ENCODE assay signal across 15 cellular contexts in genomic region chr3:45979378-45979777, GRCh38. TPM values are rescaled to one million over a fixed set of nuclear protein-coding genes. Genes with fewer than 3 reads are reported as not detected.
A peak's percentile ranks its signal among the peaks of the same experiment; 100 is the strongest.
DNase-seq lines count a peak whose midpoint lies in the region; ATAC-seq and TF ChIP-seq lines count a peak whose summit lies in the region.
"Had no signal": no experiment of that assay in that cellular context is flagged by ENCODE, and none has a peak within 500 bp of the region (broad histone marks: within the 10 kb centered on the region; RNA-seq: fewer than 3 reads in every experiment).

No MANE protein-coding gene starts in this region.

- H3K4me1 ChIP-seq in lower lobe of right lung (peaks cover 19% of the 10 kb centered on the region), vagina (peaks cover 53% of the 10 kb centered on the region)

- no peak overlapping the region for H3K4me3 ChIP-seq in lower lobe of right lung
- H3K4me3 ChIP-seq in vagina, result no peak overlapping the region

- no peak for ATAC-seq in natural killer cell treated with Interleukin-12 subunit alpha and Interleukin-12 subunit beta and Interleukin-15 and Interleukin-18, amount 100 ng/mL, for 72 hours
- ATAC-seq in natural killer cell, result no peak
- no peak for ATAC-seq in T-cell (replicated peaks in 1 of 4)
- ATAC-seq in lower lobe of right lung, result peak; percentile 18 to 53
- ATAC-seq in HG02852 (IDR thresholded peaks at IDR 0.05; ENCODE audit: unreplicated experiment), result no peak
- ATAC-seq in Right ventricle myocardium superior (ENCODE audit: poor library complexity), result no peak

- no peak for TF ChIP-seq POLR2A in vagina (IDR thresholded peaks at IDR 0.05)

- CTCF ChIA-PET in T-cell (lab: Charles Lee), result interaction anchor here in 1 of 2 donors (0.7 kb wide), 1 partner anchor 148 kb away, joined by 5 read pairs; no protein-coding TSS in a partner anchor

- H3K36me3 Mint-ChIP-seq in natural killer cell treated with Interleukin-12 subunit alpha and Interleukin-12 subunit beta and Interleukin-15 and Interleukin-18, amount 100 ng/mL, for 72 hours, result peaks cover 18% of the 10 kb centered on the region
- H3K36me3 Mint-ChIP-seq in natural killer cell (peaks cover 28% of the 10 kb centered on the region), T-cell (peaks cover 80% of the 10 kb centered on the region)

- H3K27me3 ChIP-seq in lower lobe of right lung (ENCODE audit: low read depth) (no peaks in the 10 kb centered on the region), vagina (no peaks in the 10 kb centered on the region)

- no peaks in the 10 kb centered on the region for H3K9me3 Mint-ChIP-seq in natural killer cell treated with Interleukin-12 subunit alpha and Interleukin-12 subunit beta and Interleukin-15 and Interleukin-18, amount 100 ng/mL, for 72 hours
- H3K9me3 Mint-ChIP-seq in natural killer cell, result no peaks in the 10 kb centered on the region
- no peaks in the 10 kb centered on the region for H3K9me3 Mint-ChIP-seq in T-cell
- H3K9me3 Mint-ChIP-seq: mesothelial cell of epicardium had no signal

- TF ChIP-seq CTCF in natural killer cell (IDR thresholded peaks at IDR 0.05) (no peak), lower lobe of right lung (IDR thresholded peaks at IDR 0.05) (no peak), vagina (IDR thresholded peaks at IDR 0.05) (no peak)

- peak overlapping the region; percentile 32 for H3K4me3 Mint-ChIP-seq in natural killer cell treated with Interleukin-12 subunit alpha and Interleukin-12 subunit beta and Interleukin-15 and Interleukin-18, amount 100 ng/mL, for 72 hours
- no peak overlapping the region for H3K4me3 Mint-ChIP-seq in natural killer cell
- H3K4me3 Mint-ChIP-seq in T-cell, result peak overlapping the region in 1 of 3 donors; percentile 66
- H3K4me3 Mint-ChIP-seq: mesothelial cell of epicardium had no signal

- H3K27ac Mint-ChIP-seq in natural killer cell treated with Interleukin-12 subunit alpha and Interleukin-12 subunit beta and Interleukin-15 and Interleukin-18, amount 100 ng/mL, for 72 hours, result peak overlapping the region; percentile 77 to 80
- H3K27ac Mint-ChIP-seq in natural killer cell (no peak overlapping the region), T-cell (peak overlapping the region; percentile 78 to 79)
- H3K27ac Mint-ChIP-seq: mesothelial cell of epicardium had no signal

- H3K9me3 ChIP-seq in lower lobe of right lung (no peaks in the 10 kb centered on the region), vagina (no peaks in the 10 kb centered on the region)

- DNase-seq in natural killer cell treated with Interleukin-12 subunit alpha and Interleukin-12 subunit beta and Interleukin-15 and Interleukin-18, amount 100 ng/mL, for 72 hours (ENCODE audit: low spot score), result no peak
- DNase-seq in natural killer cell (no peak), T-cell (no peak), lower lobe of right lung (no peak), vagina (ENCODE audit: extremely low spot score in 2 of 2) (no peak), HCEC 1CT (no peak), Right ventricle myocardium superior (no peak)
- DNase-seq: DMS53, NCI-H2081 treated with DMSO at 0.1 percent for 48 hours, OCI-M1, T1000 had no signal

- H3K27ac ChIP-seq in lower lobe of right lung (peak overlapping the region; percentile 50), vagina (peak overlapping the region; percentile 20)
- H3K27ac ChIP-seq: parathyroid adenoma had no signal

- H3K36me3 ChIP-seq in lower lobe of right lung (peaks cover 97% of the 10 kb centered on the region), vagina (peaks cover 0 to 59% of the 10 kb centered on the region in 2 donors)

- POLR2A ChIA-PET in T-cell (lab: Charles Lee), result no interaction called here

- peaks cover 42 to 44% of the 10 kb centered on the region in 2 donors for H3K4me1 Mint-ChIP-seq in natural killer cell treated with Interleukin-12 subunit alpha and Interleukin-12 subunit beta and Interleukin-15 and Interleukin-18, amount 100 ng/mL, for 72 hours (ENCODE audit: low read depth in 2 of 2)
- H3K4me1 Mint-ChIP-seq in natural killer cell, result peaks cover 35 to 42% of the 10 kb centered on the region in 2 donors
- H3K4me1 Mint-ChIP-seq in T-cell, result peaks cover 56 to 81% (median 77%) of the 10 kb centered on the region in 3 donors

- intact Hi-C loops in natural killer cell (cut with micrococcal nuclease) (no loop called here), lower lobe of right lung (cut with DNase I) (no loop called here), vagina (cut with DNase I) (no loop called here), Right ventricle myocardium superior (cut with DNase I) (no loop called here)

- H3K27me3 Mint-ChIP-seq in natural killer cell treated with Interleukin-12 subunit alpha and Interleukin-12 subunit beta and Interleukin-15 and Interleukin-18, amount 100 ng/mL, for 72 hours, result no peaks in the 10 kb centered on the region
- no peaks in the 10 kb centered on the region for H3K27me3 Mint-ChIP-seq in natural killer cell (ENCODE audit: low read depth in 2 of 2)
- H3K27me3 Mint-ChIP-seq in T-cell, result no peaks in the 10 kb centered on the region

RNA-seq across cellular contexts. Expression of gene FYCO1, which starts 16.2 kb away (rescaled TPM):
- total RNA-seq in natural killer cell treated with Interleukin-12 subunit alpha and Interleukin-12 subunit beta and Interleukin-15 and Interleukin-18, amount 100 ng/mL, for 72 hours, result 10 to 100 TPM; 14.6 to 30.3 TPM
- total RNA-seq in natural killer cell (10 to 100 TPM; 23.0 to 28.4 (median 27.5) TPM), T-cell (10 to 100 TPM; 24.6 to 46.3 (median 35.0) TPM), lower lobe of right lung (40.9 TPM), vagina (45.7 TPM), Right ventricle myocardium superior (120 TPM)

RNA-seq across cellular contexts. Expression of gene CXCR6, which starts 36.1 kb away (rescaled TPM):
- 1 to 10 TPM; 4.0 to 5.3 TPM for total RNA-seq in natural killer cell treated with Interleukin-12 subunit alpha and Interleukin-12 subunit beta and Interleukin-15 and Interleukin-18, amount 100 ng/mL, for 72 hours
- total RNA-seq in natural killer cell, result 1 to 10 TPM in 2 of 3 donors, under 1 TPM in 1; 0.95 to 2.1 (median 1.7) TPM
- 10 to 100 TPM in 1 of 5 donors, 1 to 10 TPM in 4; 2.0 to 14.7 (median 3.7) TPM for total RNA-seq in T-cell
- 4.3 TPM for total RNA-seq in lower lobe of right lung
- 9.6 TPM for total RNA-seq in vagina
- 0.22 TPM for total RNA-seq in Right ventricle myocardium superior
- total RNA-seq: mesothelial cell of epicardium had no signal

RNA-seq across cellular contexts. Expression of gene XCR1, which starts 47.9 kb away (rescaled TPM):
- not detected for total RNA-seq in natural killer cell treated with Interleukin-12 subunit alpha and Interleukin-12 subunit beta and Interleukin-15 and Interleukin-18, amount 100 ng/mL, for 72 hours
- total RNA-seq in natural killer cell (under 1 TPM in 1 of 3 donors, not detected in 2; 0.21 TPM), T-cell (under 1 TPM in 2 of 5 donors, not detected in 3; 0.08 to 0.28 TPM), lower lobe of right lung (0.32 TPM), vagina (not detected), Right ventricle myocardium superior (not detected)
- total RNA-seq: fibroblast of villous mesenchyme, mesothelial cell of epicardium had no signal

Comparison
In these comparisons a context has a peak if more than half of its experiments do, and no peak if none do; other contexts are left out.
1. H3K27ac Mint-ChIP-seq: peak in natural killer cell treated with Interleukin-12 subunit alpha and Interleukin-12 subunit beta and Interleukin-15 and Interleukin-18, amount 100 ng/mL, for 72 hours (2 of 2) and T-cell (2 of 2); none in natural killer cell (0 of 2).
2. ATAC-seq: peak in lower lobe of right lung (2 of 2); none in natural killer cell treated with Interleukin-12 subunit alpha and Interleukin-12 subunit beta and Interleukin-15 and Interleukin-18, amount 100 ng/mL, for 72 hours (0 of 2), natural killer cell (0 of 3), T-cell (0 of 4), HG02852 (single experiment) and Right ventricle myocardium superior (single experiment).